ENCODE assay signal across 17 cellular contexts in genomic region chr14:46197856-46198255, GRCh38.
DNase-seq lines count a peak whose midpoint lies in the region; ATAC-seq, FAIRE-seq and TF ChIP-seq lines count a peak whose summit lies in the region.
"Had no signal": no experiment of that assay in that cellular context is flagged by ENCODE, and none has a peak within 500 bp of the region (broad histone marks: within the 10 kb centered on the region; RNA-seq: fewer than 3 reads in every experiment).

No MANE protein-coding gene starts in this region.

- H2AFZ ChIP-seq in H1 (ENCODE audit: low read length): peak overlapping the region; percentile 99

- H3K4me2 ChIP-seq in H1 (ENCODE audit: insufficient read depth in 1 of 2, low read depth in 2 of 2, low read length in 2 of 2): no peak overlapping the region
- H3K4me2 ChIP-seq: BLaER1 had no signal

- no peaks in the 10 kb centered on the region for H3K27me3 ChIP-seq in H1 (replicated peaks in 1 of 4; ENCODE audit: control insufficient read depth in 3 of 4, extremely low read depth in 1 of 4, insufficient read depth in 3 of 4, low read length in 3 of 4)
- no peaks in the 10 kb centered on the region for H3K27me3 ChIP-seq in thyroid gland
- H3K27me3 ChIP-seq: BLaER1 had no signal

- CTCF ChIA-PET in H1 (lab: Charles Lee; ENCODE audit: partially characterized antibody): interaction anchor here (0.6 kb wide), 1 partner anchor 369 kb away, joined by 3 read pairs; no protein-coding TSS in a partner anchor

- no peak overlapping the region for H3K14ac ChIP-seq in H1 (ENCODE audit: insufficient read length)

- H3K9me3 Mint-ChIP-seq in activated T-cell treated with anti-CD3 and anti-CD28 coated beads, Interleukin-2, amount 50 U/mL, for 72 hours: peaks cover 4 to 5% of the 10 kb centered on the region in 2 donors

- H2BK15ac ChIP-seq in H1 (ENCODE audit: low read length): no peak overlapping the region

- intact Hi-C loops in thyroid gland (cut with DNase I): no loop called here

- peak; percentile 13 for FAIRE-seq in H1 (lab: Jason Lieb, UNC)
- FAIRE-seq in urothelium cell line (lab: Jason Lieb, UNC): peak; percentile 63
- FAIRE-seq: RCC 7860 had no signal

- no peaks in the 10 kb centered on the region for H3K4me1 Mint-ChIP-seq in activated T-cell treated with anti-CD3 and anti-CD28 coated beads, Interleukin-2, amount 50 U/mL, for 72 hours (ENCODE audit: low read depth)
- H3K4me1 Mint-ChIP-seq: CD8-positive, alpha-beta memory T cell had no signal

- H2BK12ac ChIP-seq in H1 (ENCODE audit: low read depth, low read length): no peak overlapping the region

- H3K4me1 ChIP-seq in H1 (replicated peaks in 1 of 4; ENCODE audit: control insufficient read depth in 3 of 4, insufficient read depth in 4 of 4, low read length in 3 of 4) (no peaks in the 10 kb centered on the region; a peak in 1 of 7 replicates), thyroid gland (no peaks in the 10 kb centered on the region)
- H3K4me1 ChIP-seq: BLaER1 had no signal

- no peak for TF ChIP-seq CTCF in H1 (IDR thresholded peaks at IDR 0.05; ENCODE audit: control extremely low read depth in 1 of 3, insufficient read depth in 1 of 3, low read depth in 1 of 3, low read length in 3 of 3)
- TF ChIP-seq CTCF in thyroid gland (IDR thresholded peaks at IDR 0.05): no peak

- no peak overlapping the region for H2AK5ac ChIP-seq in H1 (ENCODE audit: low read depth, low read length)

- no peak overlapping the region for H4K5ac ChIP-seq in H1 (ENCODE audit: insufficient read length, low read depth, low read length)

- H3K27ac ChIP-seq in H1 (ENCODE audit: low read depth, low read length): no peak overlapping the region
- no peak overlapping the region for H3K27ac ChIP-seq in thyroid gland
- H3K27ac ChIP-seq: BLaER1 had no signal

- no peak overlapping the region for H4K8ac ChIP-seq in H1 (ENCODE audit: extremely low read depth, insufficient read depth, low read length)

- 84% methylated on average over 4 of the region's 4 CpGs; no CpG with 5 or more reads in 1 of the 2 experiments for WGBS in H1 (ENCODE audit: extremely low coverage in 1 of 2, insufficient coverage in 1 of 2, insufficient read length in 1 of 2, insufficient replicate concordance in 2 of 2, low coverage in 1 of 2, low lambda C conversion rate in 2 of 2, missing lambda C conversion rate in 1 of 2), 2 experiments
- WGBS in thyroid gland, 2 donors: 84% methylated on average over 4 of the region's 4 CpGs

- H3K27ac Mint-ChIP-seq in activated T-cell treated with anti-CD3 and anti-CD28 coated beads, Interleukin-2, amount 50 U/mL, for 72 hours: no peak overlapping the region
- H3K27ac Mint-ChIP-seq: CD8-positive, alpha-beta memory T cell had no signal

- no peak overlapping the region for H3K4me3 Mint-ChIP-seq in activated T-cell treated with anti-CD3 and anti-CD28 coated beads, Interleukin-2, amount 50 U/mL, for 72 hours
- H3K4me3 Mint-ChIP-seq: CD8-positive, alpha-beta memory T cell had no signal

- H3K36me3 ChIP-seq in H1 (ENCODE audit: control insufficient read depth in 2 of 4, insufficient read depth in 4 of 4, low read length in 3 of 4): no peaks in the 10 kb centered on the region
- no peaks in the 10 kb centered on the region for H3K36me3 ChIP-seq in thyroid gland
- H3K36me3 ChIP-seq: BLaER1 had no signal

- no peak overlapping the region for H3K18ac ChIP-seq in H1 (ENCODE audit: extremely low read depth, low read length)

- ATAC-seq in activated T-cell treated with anti-CD3 and anti-CD28 coated beads, Interleukin-2, amount 50 U/mL, for 72 hours (replicated peaks in 1 of 2): no peak
- ATAC-seq in HG02870 (IDR thresholded peaks at IDR 0.05; ENCODE audit: unreplicated experiment): no peak

- POLR2A ChIA-PET in H1 (lab: Charles Lee; ENCODE audit: partially characterized antibody): no interaction called here

- no peak overlapping the region for H2BK120ac ChIP-seq in H1 (replicated peaks; ENCODE audit: low read depth, low read length)

- no peak for TF ChIP-seq EP300 in H1 (IDR thresholded peaks at IDR 0.05; ENCODE audit: borderline replicate concordance in 1 of 2, low read depth in 2 of 2, low read length in 2 of 2)

- no peaks in the 10 kb centered on the region for H3K36me3 Mint-ChIP-seq in activated T-cell treated with anti-CD3 and anti-CD28 coated beads, Interleukin-2, amount 50 U/mL, for 72 hours (ENCODE audit: insufficient read depth in 2 of 2)
- H3K36me3 Mint-ChIP-seq: CD8-positive, alpha-beta memory T cell had no signal

- no peak overlapping the region; the same call in 1 of the 2 replicates for H2BK5ac ChIP-seq in H1 (ENCODE audit: low read depth, low read length)

- H3K23ac ChIP-seq in H1 (ENCODE audit: insufficient read length): no peak overlapping the region

- H3K4me3 ChIP-seq in H1 (ENCODE audit: extremely low read depth in 1 of 4, insufficient read depth in 2 of 4, low read depth in 3 of 4, low read length in 4 of 4) (no peak overlapping the region), thyroid gland (replicated peaks in 1 of 3) (no peak overlapping the region)
- H3K4me3 ChIP-seq: BLaER1 had no signal

- H3K23me2 ChIP-seq in H1 (ENCODE audit: low read depth, low read length): no peaks in the 10 kb centered on the region

- no peaks in the 10 kb centered on the region for H4K20me1 ChIP-seq in H1 (replicated peaks in 1 of 2; ENCODE audit: control insufficient read depth in 1 of 2, insufficient read depth in 2 of 2, low read length in 2 of 2)
- H4K20me1 ChIP-seq: BLaER1 had no signal

- no peak overlapping the region for H3K56ac ChIP-seq in H1 (replicated peaks; ENCODE audit: insufficient read length, low read depth, low read length)

- no peaks in the 10 kb centered on the region for H3K79me2 ChIP-seq in H1 (ENCODE audit: control insufficient read depth in 1 of 2, insufficient read depth in 2 of 2, low read length in 2 of 2)

- H3K9ac ChIP-seq in H1 (replicated peaks in 1 of 4; ENCODE audit: extremely low read depth in 1 of 4, low read depth in 3 of 4, low read length in 3 of 4): no peak overlapping the region
- H3K9ac ChIP-seq: BLaER1 had no signal

- H3K4ac ChIP-seq in H1 (replicated peaks; ENCODE audit: insufficient read length, low read depth, low read length): no peak overlapping the region

- no peak for TF ChIP-seq POLR2A in H1 (IDR thresholded peaks at IDR 0.05; ENCODE audit: control extremely low read depth in 1 of 2, low read depth in 2 of 2, low read length in 2 of 2)
- TF ChIP-seq POLR2A in thyroid gland (IDR thresholded peaks at IDR 0.05): no peak

- DNase-seq in ELR (ENCODE audit: low read depth) (peak; percentile 33), NCI-H226 (peak; percentile 2), H1 (ENCODE audit: low read depth in 1 of 2, low spot score in 2 of 2) (no peak), urothelium cell line (ENCODE audit: low spot score) (peak; percentile 41), thyroid gland (no peak)
- DNase-seq in activated T-cell treated with anti-CD3 and anti-CD28 coated beads, Interleukin-2, amount 50 U/mL, for 72 hours: no peak
- DNase-seq: CD8-positive, alpha-beta memory T cell; DMS 273 treated with DMSO at 0.1 percent for 48 hours; MM.1S; NCI-H1105 treated with DMSO at 0.1 percent for 48 hours; NCI-H187; NCI-H774; SIG-M5; SW 1271 had no signal

- no peak for TF ChIP-seq RAD21 in H1 (IDR thresholded peaks at IDR 0.05 in 1 of 2, conservative IDR thresholded peaks at IDR 0.05 in 1 of 2; ENCODE audit: low read depth in 2 of 2, low read length in 2 of 2)

- H4K91ac ChIP-seq in H1 (replicated peaks; ENCODE audit: insufficient read length, low read length): no peak overlapping the region

- H2BK20ac ChIP-seq in H1 (ENCODE audit: low read length): no peak overlapping the region

- H3K79me1 ChIP-seq in H1 (ENCODE audit: low read depth, low read length): no peaks in the 10 kb centered on the region

- no peaks in the 10 kb centered on the region for H3K27me3 Mint-ChIP-seq in activated T-cell treated with anti-CD3 and anti-CD28 coated beads, Interleukin-2, amount 50 U/mL, for 72 hours (ENCODE audit: low read depth)
- H3K27me3 Mint-ChIP-seq: CD8-positive, alpha-beta memory T cell had no signal

- H3K9me3 ChIP-seq in H1 (ENCODE audit: insufficient read depth in 2 of 2, low read depth in 1 of 2, low read length in 1 of 2) (no peaks in the 10 kb centered on the region), thyroid gland (no peaks in the 10 kb centered on the region)
- H3K9me3 ChIP-seq: BLaER1 had no signal

TF ChIP-seq in H1, 55 proteins besides CTCF, POLR2A, EP300 and RAD21:
- no peak for TF ChIP-seq TCF12 (IDR thresholded peaks at IDR 0.05; ENCODE audit: low read depth, low read length)
- no peak for TF ChIP-seq SUZ12 (IDR thresholded peaks at IDR 0.05; ENCODE audit: low read length)
- no peak for TF ChIP-seq SIRT6 (IDR thresholded peaks at IDR 0.05; ENCODE audit: low read length)

Comparison
In these comparisons a context has a peak if more than half of its experiments do, and no peak if none do; other contexts are left out.
1. DNase-seq: peak in ELR (single experiment), NCI-H226 (single experiment) and urothelium cell line (single experiment); none in H1 (0 of 2), activated T-cell treated with anti-CD3 and anti-CD28 coated beads, Interleukin-2, amount 50 U/mL, for 72 hours (0 of 2) and thyroid gland (0 of 2).